ENCODE assay signal across 13 cellular contexts in genomic region chr1:46396429-46397398, GRCh38. TPM values are rescaled to one million over a fixed set of nuclear protein-coding genes. Genes with fewer than 3 reads are reported as not detected.
A peak's percentile ranks its signal among the peaks of the same experiment; 100 is the strongest.
DNase-seq lines count a peak whose midpoint lies in the region; ATAC-seq and TF ChIP-seq lines count a peak whose summit lies in the region.
"Had no signal": no experiment of that assay in that cellular context is flagged by ENCODE, and none has a peak within 500 bp of the region (broad histone marks: within the 10 kb centered on the region; RNA-seq: fewer than 3 reads in every experiment).

No MANE protein-coding gene starts in this region.

- ATAC-seq in HG02885 (IDR thresholded peaks at IDR 0.05; ENCODE audit: poor library complexity, unreplicated experiment) (no peak), GM18861 (IDR thresholded peaks at IDR 0.05; ENCODE audit: unreplicated experiment) (no peak)
- ATAC-seq: naive thymus-derived CD4-positive, alpha-beta T cell had no signal

- peaks cover 32% of the 10 kb centered on the region for H3K27me3 ChIP-seq in osteoblast (ENCODE audit: insufficient read depth, low read length)

- no peaks in the 10 kb centered on the region for H3K36me3 ChIP-seq in osteoblast (ENCODE audit: insufficient read depth, low read length)
- H3K36me3 ChIP-seq: esophagus squamous epithelium had no signal

- H3K4me2 ChIP-seq in osteoblast (ENCODE audit: insufficient read depth, low read length) = no peak overlapping the region

- H3K27ac ChIP-seq in C4-2B (peak overlapping the region; percentile 90), caudate nucleus (ENCODE audit: low read depth, low read length) (peak overlapping the region; percentile 70), osteoblast (ENCODE audit: low read depth, low read length) (no peak overlapping the region)

- no peaks in the 10 kb centered on the region for H4K20me1 ChIP-seq in osteoblast (ENCODE audit: insufficient read depth, low read length)

- TF ChIP-seq CTCF in C4-2B (conservative IDR thresholded peaks at IDR 0.05) (no peak), osteoblast (IDR thresholded peaks at IDR 0.05; ENCODE audit: extremely low read depth, low read depth, low read length) (no peak)

- H3K4me1 ChIP-seq in osteoblast (ENCODE audit: insufficient read depth, low read length) = peaks cover 3% of the 10 kb centered on the region

- no peaks in the 10 kb centered on the region for H3K79me2 ChIP-seq in osteoblast (ENCODE audit: insufficient read depth, low read length)

- DNase-seq in NCI-H1436 (lab: John Stamatoyannopoulos, UW) (peak; percentile 29), caudate nucleus (lab: John Stamatoyannopoulos, UW) (peak in 42 of 61 donors; percentile 16 to 88 (median 54)), osteoblast (ENCODE audit: insufficient read length, low spot score, missing footprints) (peak; percentile 37)
- no peak for DNase-seq in activated naive CD4-positive, alpha-beta T cell treated with anti-CD3 and anti-CD28 coated beads, Interleukin-2, amount 50 U/mL, for 16 hours
- DNase-seq: activated CD4-positive, alpha-beta T cell treated with anti-CD3 and anti-CD28 coated beads, Interleukin-2, amount 50 U/mL, for 1 hour; activated naive CD4-positive, alpha-beta T cell treated with anti-CD3 and anti-CD28 coated beads for 36 hours; activated T-cell treated with anti-CD3 and anti-CD28 coated beads for 4 hours; esophagus squamous epithelium; naive thymus-derived CD4-positive, alpha-beta T cell; NCI-H524 had no signal

- H3K9me3 ChIP-seq in osteoblast (ENCODE audit: low read depth, low read length) = peaks cover 15% of the 10 kb centered on the region

- H2AFZ ChIP-seq in osteoblast (ENCODE audit: low read length) = no peak overlapping the region

- no peak overlapping the region for H3K4me3 ChIP-seq in osteoblast (ENCODE audit: insufficient read depth, low read length)
- H3K4me3 ChIP-seq: esophagus squamous epithelium had no signal

RNA-seq across cellular contexts. Expression of gene FAAH, which starts 2.6 kb away (rescaled TPM):
- total RNA-seq in osteoblast = 2.4 and 4.0 TPM in 2 replicates

RNA-seq across cellular contexts. Expression of gene NSUN4, which starts 56.1 kb away (rescaled TPM):
- 17.4 and 20.3 TPM in 2 replicates for total RNA-seq in osteoblast
